15 cellular contexts compared by ENCODE assay signal in the genomic region with DNA sequence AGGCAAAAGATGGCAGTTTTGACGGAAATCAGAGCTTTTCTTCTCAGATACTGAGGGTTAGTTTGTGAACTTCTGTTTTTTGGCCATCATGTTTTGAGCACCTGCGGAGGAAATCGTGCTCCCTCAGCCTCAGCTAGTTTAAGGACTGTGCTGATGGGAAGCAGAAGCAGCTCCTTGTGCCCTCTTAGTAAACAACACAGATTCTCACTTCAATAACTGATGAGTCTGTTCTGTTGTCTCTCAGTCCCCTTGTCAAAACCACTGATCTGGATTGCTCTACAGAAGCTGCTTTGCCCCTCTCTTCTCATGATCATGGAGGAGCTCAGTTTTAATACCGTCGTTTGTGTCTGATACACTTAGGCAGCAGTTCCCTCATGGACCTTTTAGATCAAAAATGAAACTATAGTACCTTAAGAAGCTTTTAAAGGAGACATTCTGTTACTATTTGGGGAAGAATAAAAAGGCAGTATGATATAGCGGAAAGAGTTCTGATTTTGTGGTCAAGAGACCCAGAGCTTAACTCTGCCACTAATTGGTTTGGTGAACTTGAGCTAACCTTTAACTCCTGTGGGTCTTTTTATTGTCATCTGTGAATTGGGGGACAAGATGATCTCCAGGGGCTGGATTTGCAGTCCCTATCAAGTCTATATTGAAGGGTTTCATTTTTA.
DNase-seq lines count a peak whose midpoint lies in the region; ATAC-seq lines count a peak whose summit lies in the region.
"Had no signal": no experiment of that assay in that cellular context is flagged by ENCODE, and none has a peak within 500 bp of the region (broad histone marks: within the 10 kb centered on the region; RNA-seq: fewer than 3 reads in every experiment).

No MANE protein-coding gene starts in this region.

- H3K4me1 Mint-ChIP-seq in dendritic cell treated with granulocyte-macrophage colony-stimulating factor and Interleukin-4, amounts not matched to agents 40 ng/mL and 50 ng/mL, for 4 days (ENCODE audit: low read depth) = peaks cover 17% of the 10 kb centered on the region

- H3K27me3 Mint-ChIP-seq in dendritic cell treated with granulocyte-macrophage colony-stimulating factor and Interleukin-4, amounts not matched to agents 40 ng/mL and 50 ng/mL, for 4 days = no peaks in the 10 kb centered on the region

- peaks cover 0 to 4% (median 0%) of the 10 kb centered on the region in 11 experiments; a peak in 1 of 22 replicates for H3K9me3 ChIP-seq in BLaER1 treated with 17β-estradiol and CSF1 and Interleukin-3, amounts not matched to agents 10 nM and 100 nM (replicated peaks in 1 of 11)
- H3K9me3 ChIP-seq: tibial nerve had no signal

- H3K9me3 Mint-ChIP-seq in dendritic cell treated with granulocyte-macrophage colony-stimulating factor and Interleukin-4, amounts not matched to agents 40 ng/mL and 50 ng/mL, for 4 days = peaks cover 3% of the 10 kb centered on the region
- H3K9me3 Mint-ChIP-seq: activated T-cell treated with anti-CD3 and anti-CD28 coated beads, Interleukin-2, amount 50 U/mL, for 72 hours had no signal

- H3K4me1 ChIP-seq in BLaER1 treated with 17β-estradiol and CSF1 and Interleukin-3, amounts not matched to agents 10 nM and 100 nM = peaks cover 17 to 27% (median 23%) of the 10 kb centered on the region in 10 experiments

- intact Hi-C loops in dendritic cell treated with granulocyte-macrophage colony-stimulating factor and Interleukin-4, amounts not matched to agents 40 ng/mL and 50 ng/mL, for 4 days (cut with micrococcal nuclease) = loop anchor here (10.0 kb wide), 3 partner anchors 169 to 799 kb away; no protein-coding TSS in a partner anchor

- peak overlapping the region in 7 of 11 experiments; percentile 15 to 54 (median 35); a peak in 9 of 22 replicates for H3K9ac ChIP-seq in BLaER1 treated with 17β-estradiol and CSF1 and Interleukin-3, amounts not matched to agents 10 nM and 100 nM

- H3K36me3 ChIP-seq in BLaER1 treated with 17β-estradiol and CSF1 and Interleukin-3, amounts not matched to agents 10 nM and 100 nM = 0 out of 22 replicates have a peak, but pooled peaks cover 0 to 8% (median 0%) of the 10 kb centered on the region in 11 experiments
- H3K36me3 ChIP-seq: tibial nerve had no signal

- DNase-seq in occipital lobe (lab: John Stamatoyannopoulos, UW) (no peak), LoVo (ENCODE audit: low spot score) (no peak), islet precursor cell (no peak)
- DNase-seq in activated effector memory CD4-positive, alpha-beta T cell treated with anti-CD3 and anti-CD28 coated beads, Interleukin-2, amount 50 U/mL, for 16 hours = no peak
- DNase-seq: activated T-cell treated with anti-CD3 and anti-CD28 coated beads, Interleukin-2, amount 50 U/mL, for 72 hours; EL; erythroblast; NCI-H1105 treated with DMSO at 0.1 percent for 48 hours; NCI-H526; SHP77 treated with DMSO at 0.1 percent for 48 hours had no signal

- ATAC-seq in GM19372 (IDR thresholded peaks at IDR 0.05; ENCODE audit: low read depth, unreplicated experiment) (peak; percentile 61), HG02973 (IDR thresholded peaks at IDR 0.05; ENCODE audit: unreplicated experiment) (peak; percentile 73)

- peak overlapping the region; percentile 60 to 83 (median 67) for H3K4me2 ChIP-seq in BLaER1 treated with 17β-estradiol and CSF1 and Interleukin-3, amounts not matched to agents 10 nM and 100 nM

- H3K4me3 Mint-ChIP-seq in dendritic cell treated with granulocyte-macrophage colony-stimulating factor and Interleukin-4, amounts not matched to agents 40 ng/mL and 50 ng/mL, for 4 days = no peak overlapping the region
- H3K4me3 Mint-ChIP-seq: activated T-cell treated with anti-CD3 and anti-CD28 coated beads, Interleukin-2, amount 50 U/mL, for 72 hours had no signal

- peak overlapping the region in 2 of 10 experiments; percentile 13 to 34; a peak in 2 of 20 replicates for H3K4me3 ChIP-seq in BLaER1 treated with 17β-estradiol and CSF1 and Interleukin-3, amounts not matched to agents 10 nM and 100 nM
- H3K4me3 ChIP-seq: tibial nerve had no signal

- H4K20me1 ChIP-seq in BLaER1 treated with 17β-estradiol and CSF1 and Interleukin-3, amounts not matched to agents 10 nM and 100 nM = peaks cover 0 to 12% (median 0%) of the 10 kb centered on the region in 11 experiments; a peak in 4 of 22 replicates

- peak overlapping the region in 8 of 11 experiments; percentile 0 to 51 (median 16); a peak in 8 of 22 replicates for H3K27ac ChIP-seq in BLaER1 treated with 17β-estradiol and CSF1 and Interleukin-3, amounts not matched to agents 10 nM and 100 nM

- H3K36me3 Mint-ChIP-seq in dendritic cell treated with granulocyte-macrophage colony-stimulating factor and Interleukin-4, amounts not matched to agents 40 ng/mL and 50 ng/mL, for 4 days (ENCODE audit: low read depth) = peaks cover 4% of the 10 kb centered on the region

- H3K27me3 ChIP-seq in BLaER1 treated with 17β-estradiol and CSF1 and Interleukin-3, amounts not matched to agents 10 nM and 100 nM = no peaks in the 10 kb centered on the region
- H3K27me3 ChIP-seq: tibial nerve had no signal

- peak overlapping the region; percentile 53 for H3K27ac Mint-ChIP-seq in dendritic cell treated with granulocyte-macrophage colony-stimulating factor and Interleukin-4, amounts not matched to agents 40 ng/mL and 50 ng/mL, for 4 days
- H3K27ac Mint-ChIP-seq: activated T-cell treated with anti-CD3 and anti-CD28 coated beads, Interleukin-2, amount 50 U/mL, for 72 hours had no signal
